In genomic region chr17:2138318-2138717, GRCh38 we compare ENCODE assay signal across 8 cellular contexts.
DNase-seq lines count a peak whose midpoint lies in the region; ATAC-seq and TF ChIP-seq lines count a peak whose summit lies in the region.

No MANE protein-coding gene starts in this region.

- intact Hi-C loops in breast epithelium (cut with DNase I; ENCODE audit: low total_unique reads): no loop called here

- H3K9me3 ChIP-seq in lung (ENCODE audit: control insufficient read depth in 2 of 2, insufficient read depth in 1 of 2, low read length in 1 of 2): no peaks in the 10 kb centered on the region
- H3K9me3 ChIP-seq in breast epithelium: no peaks in the 10 kb centered on the region

- ATAC-seq in activated CD4-positive, CD25-positive, alpha-beta regulatory T cell treated with anti-CD3 and anti-CD28 coated beads, Interleukin-2, amount 50 U/mL, for 24 hours: peak; percentile 35 to 51
- ATAC-seq in HG02938 (IDR thresholded peaks at IDR 0.05; ENCODE audit: unreplicated experiment) (peak; percentile 77), lung (ENCODE audit: insufficient read depth, low FRiP score) (no peak)

- H3K36me3 ChIP-seq in lung (ENCODE audit: control insufficient read depth in 2 of 2, insufficient read depth in 2 of 2, low read length in 2 of 2) (no peaks in the 10 kb centered on the region), breast epithelium (no peaks in the 10 kb centered on the region)

- H3K27ac ChIP-seq in VCaP: peak overlapping the region; percentile 93
- peak overlapping the region; percentile 23 to 70 for H3K27ac ChIP-seq in lung (ENCODE audit: low read depth in 1 of 2, low read length in 1 of 2)
- peak overlapping the region in 1 of 2 donors; percentile 20 for H3K27ac ChIP-seq in breast epithelium

- no peak for TF ChIP-seq POLR2A in breast epithelium (IDR thresholded peaks at IDR 0.05)

- DNase-seq in activated CD4-positive, CD25-positive, alpha-beta regulatory T cell treated with anti-CD3 and anti-CD28 coated beads, Interleukin-2, amount 50 U/mL, for 72 hours: no peak
- no peak for DNase-seq in lung (ENCODE audit: low spot score)
- no peak for DNase-seq in DMS153 (lab: John Stamatoyannopoulos, UW)
- no peak for DNase-seq in LoVo (ENCODE audit: low spot score)
- DNase-seq in breast epithelium (ENCODE audit: low spot score in 2 of 2): no peak

- H3K4me1 ChIP-seq in lung (ENCODE audit: control insufficient read depth in 2 of 2, insufficient read depth in 2 of 2, low read length in 2 of 2): peaks cover 8 to 11% of the 10 kb centered on the region in 2 donors
- H3K4me1 ChIP-seq in breast epithelium: no peaks in the 10 kb centered on the region

- WGBS in lung, 2 donors: 8 to 33% methylated on average over 1 of the region's 1 CpG

- H3K27me3 ChIP-seq in lung (ENCODE audit: control insufficient read depth, insufficient read depth) (no peaks in the 10 kb centered on the region), breast epithelium (no peaks in the 10 kb centered on the region)

- H3K4me3 ChIP-seq in lung (no peak overlapping the region), breast epithelium (no peak overlapping the region)

- TF ChIP-seq CTCF in VCaP (conservative IDR thresholded peaks at IDR 0.05) (no peak), lung (IDR thresholded peaks at IDR 0.05; ENCODE audit: control extremely low read depth, extremely low read depth) (no peak), breast epithelium (IDR thresholded peaks at IDR 0.05) (no peak)
